25 cellular contexts compared by ENCODE assay signal in genomic region chr15:57684491-57685184, GRCh38. TPM values are rescaled to one million over a fixed set of nuclear protein-coding genes. Genes with fewer than 3 reads are reported as not detected.
DNase-seq lines count a peak whose midpoint lies in the region; ATAC-seq, FAIRE-seq and TF ChIP-seq lines count a peak whose summit lies in the region.
"Had no signal": no experiment of that assay in that cellular context is flagged by ENCODE, and none has a peak within 500 bp of the region (broad histone marks: within the 10 kb centered on the region; RNA-seq: fewer than 3 reads in every experiment).

No MANE protein-coding gene starts in this region.

- H3K9ac ChIP-seq in K562 (ENCODE audit: insufficient read depth in 1 of 2, low read depth in 2 of 2, low read length in 2 of 2): no peak overlapping the region
- H3K9ac ChIP-seq in smooth muscle cell (ENCODE audit: low read depth): no peak overlapping the region
- H3K9ac ChIP-seq: BLaER1, SK-N-SH had no signal

- H3K36me3 ChIP-seq in K562 (ENCODE audit: control insufficient read depth, insufficient read depth, low read length) (no peaks in the 10 kb centered on the region), smooth muscle cell (ENCODE audit: low read depth) (no peaks in the 10 kb centered on the region)
- H3K36me3 ChIP-seq: BLaER1, lower lobe of right lung had no signal

- H3F3A ChIP-seq in smooth muscle cell (ENCODE audit: low read depth): peaks cover 8% of the 10 kb centered on the region

- TF ChIP-seq CTCF in K562 (IDR thresholded peaks at IDR 0.05 in 2 of 3, conservative IDR thresholded peaks at IDR 0.05 in 1 of 3; ENCODE audit: insufficient read depth in 2 of 3, low read depth in 1 of 3, low read length in 3 of 3): no peak
- no peak for TF ChIP-seq CTCF in smooth muscle cell (IDR thresholded peaks at IDR 0.05; ENCODE audit: borderline replicate concordance, insufficient read depth, poor library complexity, severe bottlenecking)

- DNase-seq in NCI-H748 (lab: John Stamatoyannopoulos, UW; ENCODE audit: unreplicated experiment) (peak; percentile 6), NCI-H748 treated with DMSO at 0.1 percent for 48 hours (lab: John Stamatoyannopoulos, UW) (no peak), NCI-H1092 (lab: John Stamatoyannopoulos, UW) (peak; percentile 12), K562 (ENCODE audit: extremely low read depth in 1 of 4, low spot score in 3 of 4) (no peak), smooth muscle cell (lab: John Stamatoyannopoulos, UW; ENCODE audit: unreplicated experiment) (no peak)
- no peak for DNase-seq in stimulated activated naive CD4-positive, alpha-beta T cell treated with Interleukin-2 at 50 U/mL for 16 hours (lab: John Stamatoyannopoulos, UW)
- DNase-seq: activated CD4-positive, alpha-beta T cell treated with anti-CD3 and anti-CD28 coated beads, Interleukin-2, amount 50 U/mL, for 48 hours; activated effector memory CD4-positive, alpha-beta T cell treated with Interleukin-2 at 50 U/mL for 16 hours; activated naive CD8-positive, alpha-beta T cell treated with anti-CD3 and anti-CD28 coated beads, Interleukin-2, amount 10 ng/mL, durations not matched to agents 7 days and 5 days; erythroblast; foreskin keratinocyte; hippocampal formation; IMR-90; lower lobe of right lung; NCI-H1694; NCI-H446 treated with DMSO at 0.1 percent for 48 hours; SK-N-SH; stimulated activated CD4-positive, alpha-beta T cell treated with anti-CD3 and anti-CD28 coated beads, Interleukin-4, amount 100 ng/mL, for 1 hour; stimulated activated naive CD8-positive, alpha-beta T cell treated with anti-CD3 and anti-CD28 coated beads, Interleukin-15, Interleukin-2, amounts not matched to agents 100 U/mL and 50 U/mL, for 24 hours had no signal

- H3K27me3 ChIP-seq in K562 (ENCODE audit: control insufficient read depth in 2 of 2, insufficient read depth in 2 of 2, low read length in 2 of 2) (peaks cover 27 to 28% of the 10 kb centered on the region in 2 experiments), smooth muscle cell (ENCODE audit: low read depth) (no peaks in the 10 kb centered on the region)
- H3K27me3 ChIP-seq: BLaER1, foreskin keratinocyte had no signal

- no TSS peak for BruUV-seq in K562 (replicated peaks; lab: Mats Ljungman, UMichigan)

- in situ Hi-C loops in K562 (cut with MboI): no loop called here

- no peak overlapping the region for H2AFZ ChIP-seq in K562 (ENCODE audit: low read depth, low read length)
- H2AFZ ChIP-seq in smooth muscle cell (ENCODE audit: low read depth): peak overlapping the region; percentile 19

- ATAC-seq in K562: no peak
- ATAC-seq in HG02763 (IDR thresholded peaks at IDR 0.05; ENCODE audit: unreplicated experiment): no peak
- ATAC-seq in HG03565 (IDR thresholded peaks at IDR 0.05; ENCODE audit: unreplicated experiment): no peak
- ATAC-seq: foreskin keratinocyte; lower lobe of right lung; stimulated activated naive CD8-positive, alpha-beta T cell treated with anti-CD3 and anti-CD28 coated beads, Interleukin-15, Interleukin-2, amounts not matched to agents 100 U/mL and 50 U/mL, for 24 hours had no signal

- H3K4me1 ChIP-seq in K562 (replicated peaks in 1 of 2; ENCODE audit: control insufficient read depth in 2 of 2, insufficient read depth in 2 of 2, low read length in 2 of 2) (no peaks in the 10 kb centered on the region), smooth muscle cell (ENCODE audit: low read depth) (peaks cover 5% of the 10 kb centered on the region)
- H3K4me1 ChIP-seq: BLaER1, lower lobe of right lung had no signal

- H4K20me1 ChIP-seq in K562 (replicated peaks; ENCODE audit: control insufficient read depth, insufficient read depth, low read length): no peaks in the 10 kb centered on the region
- no peaks in the 10 kb centered on the region for H4K20me1 ChIP-seq in smooth muscle cell (ENCODE audit: low read depth)
- H4K20me1 ChIP-seq: BLaER1 had no signal

- H3K79me2 ChIP-seq in K562 (ENCODE audit: control insufficient read depth, insufficient read depth, low read length) (no peaks in the 10 kb centered on the region), smooth muscle cell (ENCODE audit: low read depth) (no peaks in the 10 kb centered on the region)

- CTCF ChIA-PET in K562 (lab: Yijun Ruan, JAX; ENCODE audit: low intra/inter-chr PET ratio): no interaction called here

- H3K4me2 ChIP-seq in K562 (ENCODE audit: insufficient read depth, low read length) (no peak overlapping the region), smooth muscle cell (no peak overlapping the region)
- H3K4me2 ChIP-seq: BLaER1, SK-N-SH had no signal

- intact Hi-C loops in K562 (cut with micrococcal nuclease): no loop called here

- WGBS in K562 (ENCODE audit: insufficient coverage, low coverage, missing lambda C conversion rate): 4% methylated on average over 8 of the region's 8 CpGs
- WGBS in smooth muscle cell (ENCODE audit: low lambda C conversion rate): 91% methylated on average over 8 of the region's 8 CpGs

- peak; percentile 37 for FAIRE-seq in K562 (lab: Jason Lieb, UNC)
- FAIRE-seq: H1, RCC 7860 had no signal

- no peak for TF ChIP-seq RAD21 in K562 (CRISPR knock-in tag; conservative IDR thresholded peaks at IDR 0.05 in 1 of 2, IDR thresholded peaks at IDR 0.05 in 1 of 2)

- TF ChIP-seq POLR2A in K562 (conservative IDR thresholded peaks at IDR 0.05): no peak

- no peak for TF ChIP-seq EP300 in K562 (IDR thresholded peaks at IDR 0.05; ENCODE audit: low read length)

- H3K27ac ChIP-seq in K562 (ENCODE audit: extremely low read depth, low read depth, low read length) (no peak overlapping the region), smooth muscle cell (ENCODE audit: low read depth) (no peak overlapping the region)
- H3K27ac ChIP-seq: BLaER1, foreskin keratinocyte, HL-60, lower lobe of right lung had no signal

- POLR2A ChIA-PET in K562 (lab: Yijun Ruan, JAX): no interaction called here

- no peak overlapping the region for H3K4me3 ChIP-seq in K562
- H3K4me3 ChIP-seq in smooth muscle cell: no peak overlapping the region
- H3K4me3 ChIP-seq: BLaER1, lower lobe of right lung had no signal

- no peaks in the 10 kb centered on the region for H3K9me1 ChIP-seq in K562 (ENCODE audit: control insufficient read depth, insufficient read depth, low read length)

- H3K9me3 ChIP-seq in K562 (replicated peaks; ENCODE audit: control insufficient read depth, insufficient read depth, low read depth, low read length) (no peaks in the 10 kb centered on the region), smooth muscle cell (replicated peaks; ENCODE audit: low read depth) (no peaks in the 10 kb centered on the region)
- H3K9me3 ChIP-seq: BLaER1, lower lobe of right lung, SK-N-SH had no signal

TF ChIP-seq in K562, 482 proteins besides CTCF, POLR2A, EP300 and RAD21 (continues in another document):
- TF ChIP-seq, protein P1, sequence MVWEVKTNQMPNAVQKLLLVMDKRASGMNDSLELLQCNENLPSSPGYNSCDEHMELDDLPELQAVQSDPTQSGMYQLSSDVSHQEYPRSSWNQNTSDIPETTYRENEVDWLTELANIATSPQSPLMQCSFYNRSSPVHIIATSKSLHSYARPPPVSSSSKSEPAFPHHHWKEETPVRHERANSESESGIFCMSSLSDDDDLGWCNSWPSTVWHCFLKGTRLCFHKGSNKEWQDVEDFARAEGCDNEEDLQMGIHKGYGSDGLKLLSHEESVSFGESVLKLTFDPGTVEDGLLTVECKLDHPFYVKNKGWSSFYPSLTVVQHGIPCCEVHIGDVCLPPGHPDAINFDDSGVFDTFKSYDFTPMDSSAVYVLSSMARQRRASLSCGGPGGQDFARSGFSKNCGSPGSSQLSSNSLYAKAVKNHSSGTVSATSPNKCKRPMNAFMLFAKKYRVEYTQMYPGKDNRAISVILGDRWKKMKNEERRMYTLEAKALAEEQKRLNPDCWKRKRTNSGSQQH (CRISPR knock-in tag; IDR thresholded peaks at IDR 0.05): no peak
- TF ChIP-seq SMAD1 (IDR thresholded peaks at IDR 0.05; ENCODE audit: low read depth, low read length, partially characterized antibody): no peak
- TF ChIP-seq CBX8 (IDR thresholded peaks at IDR 0.05; ENCODE audit: borderline replicate concordance, extremely low read depth, low read depth, low read length, poor library complexity, severe bottlenecking): no peak
- no peak for TF ChIP-seq HNRNPK (IDR thresholded peaks at IDR 0.05; ENCODE audit: low read depth, low read length, poor library complexity, severe bottlenecking)
- no peak for TF ChIP-seq ZNF431 (CRISPR knock-in tag; IDR thresholded peaks at IDR 0.05)
- TF ChIP-seq HNRNPL (IDR thresholded peaks at IDR 0.05; ENCODE audit: low read depth, low read length): no peak
- no peak for TF ChIP-seq SMARCB1 (IDR thresholded peaks at IDR 0.05; ENCODE audit: insufficient read length, low read depth)
- TF ChIP-seq SMARCA5 (IDR thresholded peaks at IDR 0.05): no peak

RNA-seq across cellular contexts. Expression of gene POLR2M, which starts 21.9 kb away (rescaled TPM):
- total RNA-seq in K562 (2011; cell fraction: chromatin; rRNA removed; ENCODE audit: low replicate concordance): 15.1 and 30.6 TPM in 2 replicates
- 9.7 and 14.5 TPM in 2 replicates for total RNA-seq in K562 (2011; cell fraction: nucleolus; rRNA removed)
- total RNA-seq in K562 (2011; cell fraction: nucleoplasm; rRNA removed): 12.2 and 21.1 TPM in 2 replicates
- total RNA-seq in K562 (2014; rRNA removed): 316 and 1,050 TPM in 2 replicates
- total RNA-seq in K562 (2014; rRNA removed; fragmentation: Illumina TruSeq; extraction: Trizol): 43.0 and 52.0 TPM in 2 replicates
- total RNA-seq in K562 (2015; rRNA removed; fragmentation: Illumina TruSeq; extraction: Trizol): 32.9 and 34.6 TPM in 2 replicates
- total RNA-seq in K562 (2021): 66.9 and 77.6 TPM in 2 replicates
- polyA plus RNA-seq in K562 (2011; rRNA removed): 58.3 and 73.7 TPM in 2 replicates
- 63.0 and 229 TPM in 2 replicates for polyA plus RNA-seq in K562 (2011; cell fraction: cytosol; rRNA removed)
- polyA plus RNA-seq in K562 (2011; cell fraction: nucleus; rRNA removed): 25.9 and 40.4 TPM in 2 replicates
- 34.3 and 43.5 TPM in 2 replicates for polyA plus RNA-seq in K562 (2012)
- 38.2 and 47.6 TPM in 2 replicates for polyA plus RNA-seq in K562 (2014; fragmentation: Illumina TruSeq; extraction: Trizol)
- polyA plus RNA-seq in K562 (2014; fragmentation: Nextera tagmentation; extraction: Ambion mirVana): 10 to 100 TPM in 1 of 2 experiments, 1 to 10 TPM in 1; 9.2 to 10.6 TPM
- 370 and 537 TPM in 2 replicates for polyA plus RNA-seq in K562 (2014; rRNA removed)
- 86.9 and 94.7 TPM in 2 replicates for polyA minus RNA-seq in K562 (2011; rRNA and poly(A)+ RNA removed)
- 37.8 and 44.7 TPM in 2 replicates for polyA minus RNA-seq in K562 (2011; cell fraction: cytosol; rRNA and poly(A)+ RNA removed)
- 20.8 and 24.2 TPM in 2 replicates for polyA minus RNA-seq in K562 (2011; cell fraction: nucleus; rRNA and poly(A)+ RNA removed)
- total RNA-seq in smooth muscle cell: 49.8 and 387 TPM in 2 replicates
- 19.8 and 23.9 TPM in 2 replicates for polyA plus RNA-seq in smooth muscle cell

Comparison
In these comparisons a context has a peak if more than half of its experiments do, and no peak if none do; other contexts are left out.
1. DNase-seq: peak in NCI-H748 (single experiment) and NCI-H1092 (single experiment); none in NCI-H748 treated with DMSO at 0.1 percent for 48 hours (single experiment), K562 (0 of 4), smooth muscle cell (single experiment) and stimulated activated naive CD4-positive, alpha-beta T cell treated with Interleukin-2 at 50 U/mL for 16 hours (single experiment).